ENCODE assay signal across 19 cellular contexts in genomic region chr12:57515468-57515933, GRCh38. TPM values are rescaled to one million over a fixed set of nuclear protein-coding genes. Genes with fewer than 3 reads are reported as not detected.
DNase-seq lines count a peak whose midpoint lies in the region; ATAC-seq, FAIRE-seq and TF ChIP-seq lines count a peak whose summit lies in the region.
"Had no signal": no experiment of that assay in that cellular context is flagged by ENCODE, and none has a peak within 500 bp of the region (broad histone marks: within the 10 kb centered on the region; RNA-seq: fewer than 3 reads in every experiment).

No MANE protein-coding gene starts in this region.

- H4K20me1 ChIP-seq in HepG2 (ENCODE audit: insufficient read depth, low read length) = peaks cover 35% of the 10 kb centered on the region

- TF ChIP-seq POLR2A in HepG2 (IDR thresholded peaks at IDR 0.05; ENCODE audit: insufficient read depth in 1 of 2, low read depth in 2 of 2, low read length in 2 of 2) (no peak), right lobe of liver (IDR thresholded peaks at IDR 0.05) (no peak), Raji (IDR thresholded peaks at IDR 0.05; ENCODE audit: insufficient read depth, low read depth, low read length) (0 out of 2 replicates have a peak, but pooled peaks have one; percentile 2)

- H3K9me3 ChIP-seq in HepG2 (ENCODE audit: low read length) (no peaks in the 10 kb centered on the region), right lobe of liver (no peaks in the 10 kb centered on the region)
- H3K9me3 ChIP-seq: esophagus squamous epithelium, vagina had no signal

- peaks cover 18% of the 10 kb centered on the region for H3K4me1 ChIP-seq in HepG2 (ENCODE audit: insufficient read depth, low read length)
- H3K4me1 ChIP-seq in right lobe of liver = peaks cover 0 to 16% (median 0%) of the 10 kb centered on the region in 4 donors

- peak overlapping the region; percentile 31 for H3K27ac Mint-ChIP-seq in stimulated activated naive B cell treated with anti-CD40 and anti-IgM and Interleukin-4, amounts not matched to agents 10 μg/mL and 1 μg/mL and 100 μg/mL, for 72 hours

- H3K27me3 ChIP-seq in HepG2 (ENCODE audit: control insufficient read depth in 1 of 2, insufficient read depth in 2 of 2, low read length in 2 of 2) (no peaks in the 10 kb centered on the region; a peak in 1 of 5 replicates), right lobe of liver (no peaks in the 10 kb centered on the region)
- H3K27me3 ChIP-seq: esophagus squamous epithelium, vagina had no signal

- H3K4me2 ChIP-seq in HepG2 (ENCODE audit: low read depth, low read length) = no peak overlapping the region

- no peak overlapping the region for H2AFZ ChIP-seq in HepG2 (ENCODE audit: low read length)

- FAIRE-seq in HepG2 (lab: Jason Lieb, UNC) = no peak
- FAIRE-seq: bronchial epithelial cell, D721Med, HTR-8/SVneo had no signal

- TF ChIP-seq RAD21 in HepG2 (CRISPR knock-in tag; IDR thresholded peaks at IDR 0.05) = no peak

- no peak overlapping the region for H3K27ac ChIP-seq in HepG2 (ENCODE audit: extremely low read length, insufficient read depth, low read length)
- no peak overlapping the region for H3K27ac ChIP-seq in right lobe of liver
- H3K27ac ChIP-seq: vagina had no signal

- WGBS in HepG2 (ENCODE audit: low lambda C conversion rate) = 85% methylated on average over 3 of the region's 3 CpGs
- 54% methylated on average over 3 of the region's 3 CpGs for WGBS in right lobe of liver (ENCODE audit: insufficient coverage, low coverage, low lambda C conversion rate, missing lambda C conversion rate)

- H3K36me3 ChIP-seq in HepG2 (replicated peaks in 1 of 2; ENCODE audit: control insufficient read depth in 1 of 2, insufficient read depth in 2 of 2, low read length in 2 of 2) (peaks cover 31 to 66% of the 10 kb centered on the region in 2 experiments), right lobe of liver (peaks cover 18 to 62% (median 36%) of the 10 kb centered on the region in 4 donors)

- in situ Hi-C loops in HepG2 (cut with HindIII; ENCODE audit: extremely low pct_ligation_motif_present, low pct_unique_long_range_greater_than_20kb) = no loop called here

- intact Hi-C loops in HepG2 (cut with micrococcal nuclease; ENCODE audit: unreplicated experiment) = no loop called here
- intact Hi-C loops in right lobe of liver (cut with DNase I) = no loop called here

- no peaks in the 10 kb centered on the region for H3K27me3 Mint-ChIP-seq in stimulated activated naive B cell treated with anti-CD40 and anti-IgM and Interleukin-4, amounts not matched to agents 10 μg/mL and 1 μg/mL and 100 μg/mL, for 72 hours

- peaks cover 61 to 84% of the 10 kb centered on the region in 2 donors for H3K36me3 Mint-ChIP-seq in stimulated activated naive B cell treated with anti-CD40 and anti-IgM and Interleukin-4, amounts not matched to agents 10 μg/mL and 1 μg/mL and 100 μg/mL, for 72 hours

- H3K4me1 Mint-ChIP-seq in stimulated activated naive B cell treated with anti-CD40 and anti-IgM and Interleukin-4, amounts not matched to agents 10 μg/mL and 1 μg/mL and 100 μg/mL, for 72 hours = peaks cover 18 to 40% of the 10 kb centered on the region in 2 donors

- TF ChIP-seq CTCF in HepG2 (CRISPR knock-in tag; IDR thresholded peaks at IDR 0.05) (no peak), right lobe of liver (IDR thresholded peaks at IDR 0.05) (no peak)

- H3K4me3 Mint-ChIP-seq in stimulated activated naive B cell treated with anti-CD40 and anti-IgM and Interleukin-4, amounts not matched to agents 10 μg/mL and 1 μg/mL and 100 μg/mL, for 72 hours = no peak overlapping the region

- CTCF ChIA-PET in HepG2 (lab: Yijun Ruan, JAX; ENCODE audit: low intra/inter-chr PET ratio, low total read pairs) = no interaction called here

- H3K9me3 Mint-ChIP-seq in stimulated activated naive B cell treated with anti-CD40 and anti-IgM and Interleukin-4, amounts not matched to agents 10 μg/mL and 1 μg/mL and 100 μg/mL, for 72 hours = no peaks in the 10 kb centered on the region

- no peak for TF ChIP-seq EP300 in HepG2 (IDR thresholded peaks at IDR 0.05; ENCODE audit: low read depth in 2 of 2, low read length in 2 of 2)
- TF ChIP-seq EP300 in HepG2 (CRISPR knock-in tag; IDR thresholded peaks at IDR 0.05; ENCODE audit: borderline replicate concordance) = no peak

- DNase-seq in HepG2 (ENCODE audit: low spot score) = no peak
- no peak for DNase-seq in right lobe of liver
- peak; percentile 25 for DNase-seq in fibroblast of peridontal ligament (ENCODE audit: extremely low read depth)
- no peak for DNase-seq in stimulated activated naive B cell treated with anti-CD40 and anti-IgM and Interleukin-4, amounts not matched to agents 10 μg/mL and 1 μg/mL and 100 μg/mL, for 72 hours
- no peak for DNase-seq in NCI-H2107 (lab: John Stamatoyannopoulos, UW)
- DNase-seq: activated CD4-positive, alpha-beta T cell treated with anti-CD3 and anti-CD28 coated beads for 48 hours; esophagus squamous epithelium; NCI-H2171 treated with DMSO at 0.1 percent for 48 hours; NCI-H748 treated with DMSO at 0.1 percent for 48 hours; stimulated activated CD4-positive, alpha-beta T cell treated with anti-CD3 and anti-CD28 coated beads, Interleukin-4, amount 100 ng/mL, for 24 hours had no signal

- ATAC-seq in HepG2 = no peak
- no peak for ATAC-seq in right lobe of liver
- no peak for ATAC-seq in stimulated activated naive B cell treated with anti-CD40 and anti-IgM and Interleukin-4, amounts not matched to agents 10 μg/mL and 1 μg/mL and 100 μg/mL, for 72 hours (replicated peaks)
- ATAC-seq in GM21515 (IDR thresholded peaks at IDR 0.05; ENCODE audit: unreplicated experiment) = no peak
- ATAC-seq in GM18907 (IDR thresholded peaks at IDR 0.05; ENCODE audit: unreplicated experiment) = no peak

- peaks cover 24% of the 10 kb centered on the region for H3K79me2 ChIP-seq in HepG2 (ENCODE audit: insufficient read depth, low read length)

- POLR2A ChIA-PET in HepG2 (lab: Yijun Ruan, JAX) = interaction anchor here (0.8 to 7.8 kb wide), 4 partner anchors 9 to 60 kb away, joined by 3 to 90 read pairs (median 7); partner anchors contain the start of gene DCTN2

- no peak overlapping the region for H3K4me3 ChIP-seq in HepG2 (replicated peaks in 1 of 3; ENCODE audit: insufficient read depth in 1 of 3, low read depth in 2 of 3, low read length in 3 of 3)
- no peak overlapping the region for H3K4me3 ChIP-seq in right lobe of liver
- H3K4me3 ChIP-seq: esophagus squamous epithelium, skin epidermis, vagina had no signal

- BruUV-seq in HepG2 (replicated peaks; lab: Mats Ljungman, UMichigan) = no TSS peak

- no peak overlapping the region for H3K9ac ChIP-seq in HepG2 (ENCODE audit: insufficient read depth, low read depth, low read length)

RNA-seq across cellular contexts. Expression of gene DDIT3, which starts 4.8 kb away (rescaled TPM):
- total RNA-seq in HepG2 (2016; rRNA removed; fragmentation: Illumina TruSeq; extraction: Trizol) (17.5 and 27.5 TPM in 2 replicates), right lobe of liver (10 to 100 TPM; 11.3 to 26.7 (median 18.7) TPM)
- 13.2 and 15.7 TPM in 2 replicates for total RNA-seq in HepG2 (2016; cell fraction: cytosol; rRNA removed; fragmentation: Illumina TruSeq; extraction: Trizol; ENCODE audit: low read depth)
- total RNA-seq in HepG2 (2016; cell fraction: insoluble cytoplasmic fraction; rRNA removed; fragmentation: Illumina TruSeq; extraction: Trizol) = 20.9 and 30.4 TPM in 2 replicates
- total RNA-seq in HepG2 (2016; cell fraction: membrane; rRNA removed; fragmentation: Illumina TruSeq; extraction: Trizol) = 15.9 and 19.3 TPM in 2 replicates
- 37.8 and 43.6 TPM in 2 replicates for total RNA-seq in HepG2 (2016; cell fraction: nucleus; rRNA removed; fragmentation: Illumina TruSeq; extraction: Trizol)
- 45.2 and 48.7 TPM in 2 replicates for polyA plus RNA-seq in HepG2 (2011; rRNA removed)
- polyA plus RNA-seq in HepG2 (2011; cell fraction: cytosol; rRNA removed) = 22.9 and 23.5 TPM in 2 replicates
- polyA plus RNA-seq in HepG2 (2011; cell fraction: nucleus; rRNA removed) = 90.1 and 90.7 TPM in 2 replicates
- 29.8 and 51.1 TPM in 2 replicates for polyA plus RNA-seq in HepG2 (2012)
- polyA plus RNA-seq in HepG2 (2016; cell fraction: cytosol; fragmentation: Illumina TruSeq; extraction: Trizol; ENCODE audit: low read depth) = 8.3 and 8.5 TPM in 2 replicates
- polyA plus RNA-seq in HepG2 (2016; cell fraction: insoluble cytoplasmic fraction; fragmentation: Illumina TruSeq; extraction: Trizol; ENCODE audit: low read depth) = 16.7 and 17.7 TPM in 2 replicates
- polyA plus RNA-seq in HepG2 (2016; cell fraction: membrane; fragmentation: Illumina TruSeq; extraction: Trizol; ENCODE audit: low read depth) = 9.9 and 11.5 TPM in 2 replicates
- 85.6 and 93.4 TPM in 2 replicates for polyA plus RNA-seq in HepG2 (2016; cell fraction: nucleus; fragmentation: Illumina TruSeq; extraction: Trizol; ENCODE audit: insufficient read depth, low read depth)
- polyA minus RNA-seq in HepG2 (2011; rRNA and poly(A)+ RNA removed; ENCODE audit: low replicate concordance) = 11.9 and 14.2 TPM in 2 replicates
- 6.3 and 7.4 TPM in 2 replicates for polyA minus RNA-seq in HepG2 (2011; cell fraction: cytosol; rRNA and poly(A)+ RNA removed)
- 43.4 and 45.6 TPM in 2 replicates for polyA minus RNA-seq in HepG2 (2011; cell fraction: nucleus; rRNA and poly(A)+ RNA removed)

RNA-seq across cellular contexts. Expression of gene MBD6, which starts 7.1 kb away (rescaled TPM):
- total RNA-seq in HepG2 (2016; rRNA removed; fragmentation: Illumina TruSeq; extraction: Trizol) (4.1 and 5.1 TPM in 2 replicates), right lobe of liver (10 to 100 TPM in 5 of 6 experiments, 1 to 10 TPM in 1; 7.4 to 61.1 (median 39.3) TPM)
- total RNA-seq in HepG2 (2016; cell fraction: cytosol; rRNA removed; fragmentation: Illumina TruSeq; extraction: Trizol; ENCODE audit: low read depth) = 4.8 and 5.3 TPM in 2 replicates
- total RNA-seq in HepG2 (2016; cell fraction: insoluble cytoplasmic fraction; rRNA removed; fragmentation: Illumina TruSeq; extraction: Trizol) = 4.0 and 5.3 TPM in 2 replicates
- total RNA-seq in HepG2 (2016; cell fraction: membrane; rRNA removed; fragmentation: Illumina TruSeq; extraction: Trizol) = 6.2 and 8.8 TPM in 2 replicates
- total RNA-seq in HepG2 (2016; cell fraction: nucleus; rRNA removed; fragmentation: Illumina TruSeq; extraction: Trizol) = 6.5 and 10.2 TPM in 2 replicates
- 5.9 and 6.1 TPM in 2 replicates for polyA plus RNA-seq in HepG2 (2011; rRNA removed)
- 1.1 and 1.8 TPM in 2 replicates for polyA plus RNA-seq in HepG2 (2011; cell fraction: cytosol; rRNA removed)
- polyA plus RNA-seq in HepG2 (2011; cell fraction: nucleus; rRNA removed) = 36.0 and 45.9 TPM in 2 replicates
- polyA plus RNA-seq in HepG2 (2012) = 22.8 and 22.9 TPM in 2 replicates
- 3.4 and 4.1 TPM in 2 replicates for polyA plus RNA-seq in HepG2 (2016; cell fraction: cytosol; fragmentation: Illumina TruSeq; extraction: Trizol; ENCODE audit: low read depth)
- 15.7 and 15.8 TPM in 2 replicates for polyA plus RNA-seq in HepG2 (2016; cell fraction: insoluble cytoplasmic fraction; fragmentation: Illumina TruSeq; extraction: Trizol; ENCODE audit: low read depth)
- 16.1 and 18.3 TPM in 2 replicates for polyA plus RNA-seq in HepG2 (2016; cell fraction: membrane; fragmentation: Illumina TruSeq; extraction: Trizol; ENCODE audit: low read depth)
- polyA plus RNA-seq in HepG2 (2016; cell fraction: nucleus; fragmentation: Illumina TruSeq; extraction: Trizol; ENCODE audit: insufficient read depth, low read depth) = 57.7 and 62.7 TPM in 2 replicates
- polyA minus RNA-seq in HepG2 (2011; rRNA and poly(A)+ RNA removed; ENCODE audit: low replicate concordance) = 5.7 and 10.6 TPM in 2 replicates
- polyA minus RNA-seq in HepG2 (2011; cell fraction: cytosol; rRNA and poly(A)+ RNA removed) = 5.4 and 10.1 TPM in 2 replicates
- polyA minus RNA-seq in HepG2 (2011; cell fraction: nucleus; rRNA and poly(A)+ RNA removed) = 15.7 and 16.7 TPM in 2 replicates

RNA-seq across cellular contexts. Expression of gene MARS1, which starts 27.6 kb away (rescaled TPM):
- total RNA-seq in HepG2 (2016; rRNA removed; fragmentation: Illumina TruSeq; extraction: Trizol) (177 and 181 TPM in 2 replicates), right lobe of liver (10 to 100 TPM; 53.4 to 66.6 (median 60.4) TPM)
- total RNA-seq in HepG2 (2016; cell fraction: cytosol; rRNA removed; fragmentation: Illumina TruSeq; extraction: Trizol; ENCODE audit: low read depth) = 69.2 and 77.6 TPM in 2 replicates
- 178 and 182 TPM in 2 replicates for total RNA-seq in HepG2 (2016; cell fraction: insoluble cytoplasmic fraction; rRNA removed; fragmentation: Illumina TruSeq; extraction: Trizol)
- 116 and 124 TPM in 2 replicates for total RNA-seq in HepG2 (2016; cell fraction: membrane; rRNA removed; fragmentation: Illumina TruSeq; extraction: Trizol)
- 147 and 177 TPM in 2 replicates for total RNA-seq in HepG2 (2016; cell fraction: nucleus; rRNA removed; fragmentation: Illumina TruSeq; extraction: Trizol)
- 115 and 167 TPM in 2 replicates for polyA plus RNA-seq in HepG2 (2011; rRNA removed)
- polyA plus RNA-seq in HepG2 (2011; cell fraction: cytosol; rRNA removed) = 90.1 and 98.7 TPM in 2 replicates
- polyA plus RNA-seq in HepG2 (2011; cell fraction: nucleus; rRNA removed) = 450 and 538 TPM in 2 replicates
- 160 and 209 TPM in 2 replicates for polyA plus RNA-seq in HepG2 (2012)
- 68.2 and 75.1 TPM in 2 replicates for polyA plus RNA-seq in HepG2 (2016; cell fraction: cytosol; fragmentation: Illumina TruSeq; extraction: Trizol; ENCODE audit: low read depth)
- polyA plus RNA-seq in HepG2 (2016; cell fraction: insoluble cytoplasmic fraction; fragmentation: Illumina TruSeq; extraction: Trizol; ENCODE audit: low read depth) = 150 and 162 TPM in 2 replicates
- 87.9 and 114 TPM in 2 replicates for polyA plus RNA-seq in HepG2 (2016; cell fraction: membrane; fragmentation: Illumina TruSeq; extraction: Trizol; ENCODE audit: low read depth)
- polyA plus RNA-seq in HepG2 (2016; cell fraction: nucleus; fragmentation: Illumina TruSeq; extraction: Trizol; ENCODE audit: insufficient read depth, low read depth) = 239 and 240 TPM in 2 replicates
- polyA minus RNA-seq in HepG2 (2011; rRNA and poly(A)+ RNA removed; ENCODE audit: low replicate concordance) = 242 and 269 TPM in 2 replicates
- polyA minus RNA-seq in HepG2 (2011; cell fraction: cytosol; rRNA and poly(A)+ RNA removed) = 76.3 and 117 TPM in 2 replicates
- 213 and 244 TPM in 2 replicates for polyA minus RNA-seq in HepG2 (2011; cell fraction: nucleus; rRNA and poly(A)+ RNA removed)

RNA-seq across cellular contexts. Expression of gene DCTN2, which starts 31.5 kb away (rescaled TPM):
- 72.0 and 75.5 TPM in 2 replicates for total RNA-seq in HepG2 (2016; rRNA removed; fragmentation: Illumina TruSeq; extraction: Trizol)
- total RNA-seq in HepG2 (2016; cell fraction: cytosol; rRNA removed; fragmentation: Illumina TruSeq; extraction: Trizol; ENCODE audit: low read depth) = 16.3 and 20.3 TPM in 2 replicates
- total RNA-seq in HepG2 (2016; cell fraction: insoluble cytoplasmic fraction; rRNA removed; fragmentation: Illumina TruSeq; extraction: Trizol) = 63.9 and 76.9 TPM in 2 replicates
- 38.0 and 40.0 TPM in 2 replicates for total RNA-seq in HepG2 (2016; cell fraction: membrane; rRNA removed; fragmentation: Illumina TruSeq; extraction: Trizol)
- 43.6 and 51.0 TPM in 2 replicates for total RNA-seq in HepG2 (2016; cell fraction: nucleus; rRNA removed; fragmentation: Illumina TruSeq; extraction: Trizol)
- 77.4 and 85.7 TPM in 2 replicates for polyA plus RNA-seq in HepG2 (2011; rRNA removed)
- 82.2 and 86.7 TPM in 2 replicates for polyA plus RNA-seq in HepG2 (2011; cell fraction: cytosol; rRNA removed)
- polyA plus RNA-seq in HepG2 (2011; cell fraction: nucleus; rRNA removed) = 67.6 and 71.9 TPM in 2 replicates
- polyA plus RNA-seq in HepG2 (2012) = 70.0 and 93.9 TPM in 2 replicates
- polyA plus RNA-seq in HepG2 (2016; cell fraction: cytosol; fragmentation: Illumina TruSeq; extraction: Trizol; ENCODE audit: low read depth) = 26.7 and 27.0 TPM in 2 replicates
- polyA plus RNA-seq in HepG2 (2016; cell fraction: insoluble cytoplasmic fraction; fragmentation: Illumina TruSeq; extraction: Trizol; ENCODE audit: low read depth) = 106 and 134 TPM in 2 replicates
- 43.7 and 48.7 TPM in 2 replicates for polyA plus RNA-seq in HepG2 (2016; cell fraction: membrane; fragmentation: Illumina TruSeq; extraction: Trizol; ENCODE audit: low read depth)
- 110 and 115 TPM in 2 replicates for polyA plus RNA-seq in HepG2 (2016; cell fraction: nucleus; fragmentation: Illumina TruSeq; extraction: Trizol; ENCODE audit: insufficient read depth, low read depth)
- 76.1 and 154 TPM in 2 replicates for polyA minus RNA-seq in HepG2 (2011; rRNA and poly(A)+ RNA removed; ENCODE audit: low replicate concordance)
- 60.3 and 62.5 TPM in 2 replicates for polyA minus RNA-seq in HepG2 (2011; cell fraction: cytosol; rRNA and poly(A)+ RNA removed)
- 49.6 and 54.1 TPM in 2 replicates for polyA minus RNA-seq in HepG2 (2011; cell fraction: nucleus; rRNA and poly(A)+ RNA removed)
- 10 to 100 TPM; 28.4 to 80.0 (median 36.0) TPM for total RNA-seq in right lobe of liver

RNA-seq across cellular contexts. Expression of gene KIF5A, which starts 34.3 kb away (rescaled TPM):
- total RNA-seq in HepG2 (2016; rRNA removed; fragmentation: Illumina TruSeq; extraction: Trizol) = 1.1 and 1.6 TPM in 2 replicates
- total RNA-seq in HepG2 (2016; cell fraction: cytosol; rRNA removed; fragmentation: Illumina TruSeq; extraction: Trizol; ENCODE audit: low read depth) = 0.18 and 0.71 TPM in 2 replicates
- 0.91 and 1.5 TPM in 2 replicates for total RNA-seq in HepG2 (2016; cell fraction: insoluble cytoplasmic fraction; rRNA removed; fragmentation: Illumina TruSeq; extraction: Trizol)
- total RNA-seq in HepG2 (2016; cell fraction: membrane; rRNA removed; fragmentation: Illumina TruSeq; extraction: Trizol) = 0.37 and 0.41 TPM in 2 replicates
- 3.2 and 3.6 TPM in 2 replicates for total RNA-seq in HepG2 (2016; cell fraction: nucleus; rRNA removed; fragmentation: Illumina TruSeq; extraction: Trizol)
- polyA plus RNA-seq in HepG2 (2011; rRNA removed) = 10.3 and 11.9 TPM in 2 replicates
- polyA plus RNA-seq in HepG2 (2011; cell fraction: cytosol; rRNA removed) = 2.9 and 3.5 TPM in 2 replicates
- 35.5 and 41.8 TPM in 2 replicates for polyA plus RNA-seq in HepG2 (2011; cell fraction: nucleus; rRNA removed)
- polyA plus RNA-seq in HepG2 (2012) = 8.0 and 9.1 TPM in 2 replicates
- polyA plus RNA-seq in HepG2 (2016; cell fraction: cytosol; fragmentation: Illumina TruSeq; extraction: Trizol; ENCODE audit: low read depth) = 0.12 and 0.15 TPM in 2 replicates
- polyA plus RNA-seq in HepG2 (2016; cell fraction: insoluble cytoplasmic fraction; fragmentation: Illumina TruSeq; extraction: Trizol; ENCODE audit: low read depth) = 0.97 and 1.1 TPM in 2 replicates
- polyA plus RNA-seq in HepG2 (2016; cell fraction: membrane; fragmentation: Illumina TruSeq; extraction: Trizol; ENCODE audit: low read depth) = 0.27 and 0.29 TPM in 2 replicates
- 7.8 and 8.7 TPM in 2 replicates for polyA plus RNA-seq in HepG2 (2016; cell fraction: nucleus; fragmentation: Illumina TruSeq; extraction: Trizol; ENCODE audit: insufficient read depth, low read depth)
- 0.02 and 2.8 TPM in 2 replicates for polyA minus RNA-seq in HepG2 (2011; rRNA and poly(A)+ RNA removed; ENCODE audit: low replicate concordance)
- polyA minus RNA-seq in HepG2 (2011; cell fraction: cytosol; rRNA and poly(A)+ RNA removed) = 1.9 and 3.0 TPM in 2 replicates
- polyA minus RNA-seq in HepG2 (2011; cell fraction: nucleus; rRNA and poly(A)+ RNA removed) = 17.8 and 18.6 TPM in 2 replicates
- under 1 TPM in 1 of 6 experiments, not detected in 5; 0.02 TPM for total RNA-seq in right lobe of liver
- total RNA-seq: G401 had no signal
